Comparison of ENCODE assay signal across 1 cellular context in the genomic region with DNA sequence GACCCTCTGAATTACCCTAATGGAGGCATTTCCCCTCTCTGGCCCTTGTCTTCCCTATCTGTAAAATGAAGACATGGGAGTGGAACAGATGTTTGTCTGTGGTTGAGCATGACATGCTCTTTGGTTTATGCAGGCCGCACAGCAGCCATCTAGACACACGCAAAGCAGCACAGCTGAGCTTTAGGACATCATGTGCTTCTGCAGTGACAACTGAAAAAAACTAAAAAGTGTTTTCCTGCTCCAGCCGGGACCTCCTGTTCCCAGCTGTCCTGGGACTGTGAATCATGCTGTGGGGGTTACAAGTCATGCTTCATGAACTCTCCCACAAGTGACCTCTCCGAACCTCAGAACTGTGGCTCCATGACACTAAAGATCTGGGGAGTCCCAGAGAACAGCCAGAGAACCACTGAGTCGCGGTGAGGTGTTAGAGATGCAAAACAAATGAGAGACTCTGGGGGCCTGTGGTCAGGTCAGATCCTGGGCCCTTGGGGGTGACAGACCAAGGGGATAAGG.
TF ChIP-seq lines count a peak whose summit lies in the region.

No MANE protein-coding gene starts in this region.

TF ChIP-seq in WTC11, 78 proteins besides CTCF, POLR2A, EP300 and RAD21 (continued from another document):
- TF ChIP-seq, protein P1, sequence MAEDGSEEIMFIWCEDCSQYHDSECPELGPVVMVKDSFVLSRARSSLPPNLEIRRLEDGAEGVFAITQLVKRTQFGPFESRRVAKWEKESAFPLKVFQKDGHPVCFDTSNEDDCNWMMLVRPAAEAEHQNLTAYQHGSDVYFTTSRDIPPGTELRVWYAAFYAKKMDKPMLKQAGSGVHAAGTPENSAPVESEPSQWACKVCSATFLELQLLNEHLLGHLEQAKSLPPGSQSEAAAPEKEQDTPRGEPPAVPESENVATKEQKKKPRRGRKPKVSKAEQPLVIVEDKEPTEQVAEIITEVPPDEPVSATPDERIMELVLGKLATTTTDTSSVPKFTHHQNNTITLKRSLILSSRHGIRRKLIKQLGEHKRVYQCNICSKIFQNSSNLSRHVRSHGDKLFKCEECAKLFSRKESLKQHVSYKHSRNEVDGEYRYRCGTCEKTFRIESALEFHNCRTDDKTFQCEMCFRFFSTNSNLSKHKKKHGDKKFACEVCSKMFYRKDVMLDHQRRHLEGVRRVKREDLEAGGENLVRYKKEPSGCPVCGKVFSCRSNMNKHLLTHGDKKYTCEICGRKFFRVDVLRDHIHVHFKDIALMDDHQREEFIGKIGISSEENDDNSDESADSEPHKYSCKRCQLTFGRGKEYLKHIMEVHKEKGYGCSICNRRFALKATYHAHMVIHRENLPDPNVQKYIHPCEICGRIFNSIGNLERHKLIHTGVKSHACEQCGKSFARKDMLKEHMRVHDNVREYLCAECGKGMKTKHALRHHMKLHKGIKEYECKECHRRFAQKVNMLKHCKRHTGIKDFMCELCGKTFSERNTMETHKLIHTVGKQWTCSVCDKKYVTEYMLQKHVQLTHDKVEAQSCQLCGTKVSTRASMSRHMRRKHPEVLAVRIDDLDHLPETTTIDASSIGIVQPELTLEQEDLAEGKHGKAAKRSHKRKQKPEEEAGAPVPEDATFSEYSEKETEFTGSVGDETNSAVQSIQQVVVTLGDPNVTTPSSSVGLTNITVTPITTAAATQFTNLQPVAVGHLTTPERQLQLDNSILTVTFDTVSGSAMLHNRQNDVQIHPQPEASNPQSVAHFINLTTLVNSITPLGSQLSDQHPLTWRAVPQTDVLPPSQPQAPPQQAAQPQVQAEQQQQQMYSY (CRISPR knock-in tag; IDR thresholded peaks at IDR 0.05) = no peak
TF ChIP-seq in WTC11: peak in this region for 0.
